In the genomic region with DNA sequence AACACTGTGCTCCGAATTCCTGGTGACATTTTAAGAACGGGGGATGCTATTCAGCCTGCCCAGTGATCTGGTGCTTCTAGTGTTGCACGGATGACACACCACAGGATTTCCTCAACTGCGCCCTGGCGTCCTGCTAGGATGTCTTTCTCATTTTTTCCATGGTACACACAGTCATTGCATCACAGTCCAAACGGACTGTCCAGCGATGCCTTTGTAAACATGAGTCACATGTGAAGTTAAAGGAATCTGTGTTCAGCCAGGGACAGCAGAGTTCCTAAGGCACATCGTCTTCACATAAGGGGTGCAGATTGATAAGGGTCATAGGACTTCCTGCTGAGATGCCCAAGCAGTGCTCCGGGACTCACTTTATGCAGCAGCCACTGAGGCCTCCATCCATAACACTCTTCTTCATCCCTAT, we compare ENCODE assay signal across 10 cellular contexts. TPM values are rescaled to one million over a fixed set of nuclear protein-coding genes. Genes with fewer than 3 reads are reported as not detected.
A peak's percentile ranks its signal among the peaks of the same experiment; 100 is the strongest.
DNase-seq lines count a peak whose midpoint lies in the region; ATAC-seq, FAIRE-seq and TF ChIP-seq lines count a peak whose summit lies in the region.
"Had no signal": no experiment of that assay in that cellular context is flagged by ENCODE, and none has a peak within 500 bp of the region (broad histone marks: within the 10 kb centered on the region; RNA-seq: fewer than 3 reads in every experiment).

No MANE protein-coding gene starts in this region.

- TF ChIP-seq POLR2A in A549 (IDR thresholded peaks at IDR 0.05; ENCODE audit: low read length) (no peak), HepG2 (IDR thresholded peaks at IDR 0.05; ENCODE audit: insufficient read depth in 1 of 2, low read depth in 2 of 2, low read length in 2 of 2) (no peak), GM12891 (IDR thresholded peaks at IDR 0.05; ENCODE audit: low read depth, low read length) (no peak)

- H3K36me3 Mint-ChIP-seq in HFFc6 (ENCODE audit: low read depth) = no peaks in the 10 kb centered on the region
- no peaks in the 10 kb centered on the region for H3K36me3 Mint-ChIP-seq in activated naive CD8-positive, alpha-beta T cell treated with anti-CD3 and anti-CD28 coated beads, Interleukin-2, amount 50 U/mL, for 24 hours (ENCODE audit: low read depth)
- H3K36me3 Mint-ChIP-seq in stimulated activated memory B cell treated with anti-CD40 and anti-IgM and Interleukin-4, amounts not matched to agents 10 μg/mL and 1 μg/mL and 100 μg/mL, for 72 hours = no peaks in the 10 kb centered on the region
- H3K36me3 Mint-ChIP-seq: CD4-positive, CD25-positive, alpha-beta regulatory T cell had no signal

- H3K79me2 ChIP-seq in HepG2 (ENCODE audit: insufficient read depth, low read length) = no peaks in the 10 kb centered on the region

- intact Hi-C loops in HepG2 (cut with micrococcal nuclease; ENCODE audit: unreplicated experiment) = loop anchor here (1.0 to 5.0 kb wide), 2 partner anchors 30 to 40 kb away; no protein-coding TSS in a partner anchor

- no peaks in the 10 kb centered on the region for H4K20me1 ChIP-seq in HepG2 (ENCODE audit: insufficient read depth, low read length)

- H3K4me3 Mint-ChIP-seq in HFFc6 = no peak overlapping the region
- no peak overlapping the region for H3K4me3 Mint-ChIP-seq in activated naive CD8-positive, alpha-beta T cell treated with anti-CD3 and anti-CD28 coated beads, Interleukin-2, amount 50 U/mL, for 24 hours
- no peak overlapping the region for H3K4me3 Mint-ChIP-seq in stimulated activated memory B cell treated with anti-CD40 and anti-IgM and Interleukin-4, amounts not matched to agents 10 μg/mL and 1 μg/mL and 100 μg/mL, for 72 hours
- H3K4me3 Mint-ChIP-seq: CD4-positive, CD25-positive, alpha-beta regulatory T cell had no signal

- H3K9me3 Mint-ChIP-seq in HFFc6 = no peaks in the 10 kb centered on the region
- H3K9me3 Mint-ChIP-seq in activated naive CD8-positive, alpha-beta T cell treated with anti-CD3 and anti-CD28 coated beads, Interleukin-2, amount 50 U/mL, for 24 hours = no peaks in the 10 kb centered on the region
- H3K9me3 Mint-ChIP-seq in stimulated activated memory B cell treated with anti-CD40 and anti-IgM and Interleukin-4, amounts not matched to agents 10 μg/mL and 1 μg/mL and 100 μg/mL, for 72 hours = no peaks in the 10 kb centered on the region

- CTCF ChIA-PET in A549 (lab: Yijun Ruan, JAX) = interaction anchor here (1.4 kb wide), 1 partner anchor 15 kb away, joined by 3 read pairs; no protein-coding TSS in a partner anchor
- CTCF ChIA-PET in HepG2 (lab: Yijun Ruan, JAX; ENCODE audit: low intra/inter-chr PET ratio, low total read pairs) = no interaction called here

- TF ChIP-seq CTCF in A549 (IDR thresholded peaks at IDR 0.05) (no peak), HFFc6 (IDR thresholded peaks at IDR 0.05) (no peak), astrocyte of the spinal cord (IDR thresholded peaks at IDR 0.05; ENCODE audit: low read depth, low read length) (no peak), HepG2 (CRISPR knock-in tag; IDR thresholded peaks at IDR 0.05) (peak; percentile 21; the same call in 1 of the 2 replicates)

- FAIRE-seq in A549 (lab: Jason Lieb, UNC) (no peak), HepG2 (lab: Jason Lieb, UNC) (peak; percentile 83), GM12891 (lab: Jason Lieb, UNC) (no peak)

- H3K4me1 Mint-ChIP-seq in HFFc6 (ENCODE audit: low read depth) = peaks cover 14% of the 10 kb centered on the region
- no peaks in the 10 kb centered on the region for H3K4me1 Mint-ChIP-seq in activated naive CD8-positive, alpha-beta T cell treated with anti-CD3 and anti-CD28 coated beads, Interleukin-2, amount 50 U/mL, for 24 hours
- H3K4me1 Mint-ChIP-seq in stimulated activated memory B cell treated with anti-CD40 and anti-IgM and Interleukin-4, amounts not matched to agents 10 μg/mL and 1 μg/mL and 100 μg/mL, for 72 hours = peaks cover 8% of the 10 kb centered on the region
- H3K4me1 Mint-ChIP-seq: CD4-positive, CD25-positive, alpha-beta regulatory T cell had no signal

- in situ Hi-C loops in astrocyte of the spinal cord (cut with HindIII; ENCODE audit: low sequenced_read_pairs) (no loop called here), HepG2 (cut with HindIII; ENCODE audit: extremely low pct_ligation_motif_present, low pct_unique_long_range_greater_than_20kb) (loop anchor here (25.0 kb wide), 1 partner anchor 320 kb away; no protein-coding TSS in a partner anchor)

- H3K4me3 ChIP-seq in A549 (no peak overlapping the region), astrocyte of the spinal cord (ENCODE audit: low read depth, low read length) (no peak overlapping the region), HepG2 (replicated peaks in 1 of 3; ENCODE audit: insufficient read depth in 1 of 3, low read depth in 2 of 3, low read length in 3 of 3) (peak overlapping the region; percentile 29 to 51 (median 32))

- H3K9me3 ChIP-seq in A549 = no peaks in the 10 kb centered on the region
- H3K9me3 ChIP-seq in HepG2 (ENCODE audit: low read length) = no peaks in the 10 kb centered on the region

- no peak overlapping the region for H3K9ac ChIP-seq in HepG2 (ENCODE audit: insufficient read depth, low read depth, low read length)

- POLR2A ChIA-PET in A549 (lab: Yijun Ruan, JAX) = interaction anchor here (1.1 kb wide), 1 partner anchor 9 kb away, joined by 3 read pairs; a partner anchor contains a TSS
- POLR2A ChIA-PET in HepG2 (lab: Yijun Ruan, JAX) = interaction anchor here (1.1 kb wide), 1 partner anchor 30 kb away, joined by 4 read pairs; no protein-coding TSS in a partner anchor

- WGBS in A549 (ENCODE audit: missing lambda C conversion rate) = 10% methylated on average over 9 of the region's 9 CpGs
- under 1% methylated on average over 9 of the region's 9 CpGs for WGBS in HepG2 (ENCODE audit: low lambda C conversion rate)

- ATAC-seq in A549 (peak; percentile 87 to 94), HepG2 (peak; percentile 89)
- ATAC-seq in activated naive CD8-positive, alpha-beta T cell treated with anti-CD3 and anti-CD28 coated beads, Interleukin-2, amount 50 U/mL, for 24 hours = no peak
- no peak for ATAC-seq in stimulated activated memory B cell treated with anti-CD40 and anti-IgM and Interleukin-4, amounts not matched to agents 10 μg/mL and 1 μg/mL and 100 μg/mL, for 72 hours

- H3K4me2 ChIP-seq in A549 (peak overlapping the region; percentile 57), HepG2 (ENCODE audit: low read depth, low read length) (peak overlapping the region; percentile 89)

- DNase-seq in A549 (ENCODE audit: low read depth in 1 of 2, low spot score in 1 of 2) (peak; percentile 55 to 81), HFFc6 (peak; percentile 77), astrocyte of the spinal cord (ENCODE audit: low read depth, low spot score) (peak; percentile 77), HepG2 (ENCODE audit: low spot score) (peak; percentile 92), D341Med (ENCODE audit: low spot score) (no peak), GM12891 (ENCODE audit: insufficient read length, low spot score) (no peak)
- no peak for DNase-seq in activated naive CD8-positive, alpha-beta T cell treated with anti-CD3 and anti-CD28 coated beads, Interleukin-2, amount 50 U/mL, for 24 hours
- DNase-seq: CD4-positive, CD25-positive, alpha-beta regulatory T cell; Karpas-422 had no signal

- H3K27ac ChIP-seq in A549 = peak overlapping the region; percentile 57 to 69; a peak in 5 of 6 replicates
- no peak overlapping the region for H3K27ac ChIP-seq in HepG2 (ENCODE audit: extremely low read length, insufficient read depth, low read length)

- TF ChIP-seq EP300 in A549 (IDR thresholded peaks at IDR 0.05) (0 out of 5 replicates have a peak, but pooled peaks of 1 of the 2 experiments have one; percentile 13), HepG2 (IDR thresholded peaks at IDR 0.05; ENCODE audit: low read depth in 2 of 2, low read length in 2 of 2) (peak; percentile 70 to 88; a peak in 3 of 4 replicates), HepG2 (CRISPR knock-in tag; IDR thresholded peaks at IDR 0.05; ENCODE audit: borderline replicate concordance) (peak; percentile 81)

- H3K4me1 ChIP-seq in A549 = peaks cover 26% of the 10 kb centered on the region
- H3K4me1 ChIP-seq in HepG2 (ENCODE audit: insufficient read depth, low read length) = peaks cover 51% of the 10 kb centered on the region

- no peaks in the 10 kb centered on the region; a peak in 2 of 5 replicates for H3K27me3 ChIP-seq in HepG2 (ENCODE audit: control insufficient read depth in 1 of 2, insufficient read depth in 2 of 2, low read length in 2 of 2)

- no peak; a peak in 1 of 5 replicates for TF ChIP-seq RAD21 in A549 (conservative IDR thresholded peaks at IDR 0.05 in 1 of 2, IDR thresholded peaks at IDR 0.05 in 1 of 2)
- no peak for TF ChIP-seq RAD21 in HepG2 (CRISPR knock-in tag; IDR thresholded peaks at IDR 0.05)

- peaks cover 17% of the 10 kb centered on the region for H3K27me3 Mint-ChIP-seq in HFFc6 (ENCODE audit: insufficient read depth)
- peaks cover 15% of the 10 kb centered on the region for H3K27me3 Mint-ChIP-seq in activated naive CD8-positive, alpha-beta T cell treated with anti-CD3 and anti-CD28 coated beads, Interleukin-2, amount 50 U/mL, for 24 hours
- H3K27me3 Mint-ChIP-seq in stimulated activated memory B cell treated with anti-CD40 and anti-IgM and Interleukin-4, amounts not matched to agents 10 μg/mL and 1 μg/mL and 100 μg/mL, for 72 hours = peaks cover 42% of the 10 kb centered on the region

- BruUV-seq in HepG2 (replicated peaks; lab: Mats Ljungman, UMichigan) = no TSS peak

- H3K27ac Mint-ChIP-seq in HFFc6 = no peak overlapping the region
- H3K27ac Mint-ChIP-seq in activated naive CD8-positive, alpha-beta T cell treated with anti-CD3 and anti-CD28 coated beads, Interleukin-2, amount 50 U/mL, for 24 hours = no peak overlapping the region
- no peak overlapping the region for H3K27ac Mint-ChIP-seq in stimulated activated memory B cell treated with anti-CD40 and anti-IgM and Interleukin-4, amounts not matched to agents 10 μg/mL and 1 μg/mL and 100 μg/mL, for 72 hours
- H3K27ac Mint-ChIP-seq: CD4-positive, CD25-positive, alpha-beta regulatory T cell had no signal

- H3K36me3 ChIP-seq in HepG2 (replicated peaks in 1 of 2; ENCODE audit: control insufficient read depth in 1 of 2, insufficient read depth in 2 of 2, low read length in 2 of 2) = no peaks in the 10 kb centered on the region

- H2AFZ ChIP-seq in HepG2 (ENCODE audit: low read length) = no peak overlapping the region

RNA-seq across cellular contexts. Expression of a gene that starts 9.3 kb away (rescaled TPM):
- polyA plus RNA-seq in A549 (2011; rRNA removed) (20.3 and 30.6 TPM in 2 replicates), A549 (2017; fragmentation: RNase III; extraction: RNeasy Plus Mini Kit Qiagen cat#74134 plus additional on column Dnase treatment) (8.5 to 8.9 TPM (median 8.6 TPM) in 3 replicates), HepG2 (2011; rRNA removed) (17.2 and 20.5 TPM in 2 replicates)
- polyA plus RNA-seq in A549 (2012; cell fraction: cytosol; rRNA removed) = 7.5 and 8.3 TPM in 2 replicates
- 9.8 and 15.0 TPM in 2 replicates for polyA plus RNA-seq in A549 (2012; cell fraction: nucleus; rRNA removed)
- 15.7 and 18.3 TPM in 2 replicates for polyA minus RNA-seq in A549 (2011; rRNA and poly(A)+ RNA removed)
- not detected for total RNA-seq in HFFc6 (2021; fragmentation: NEBNext Ultra II Directional; extraction: Animal tissue kit (Norgen Biotek cat#: 25700))
- total RNA-seq in HepG2 (2016; rRNA removed; fragmentation: Illumina TruSeq; extraction: Trizol) = 5.6 and 7.9 TPM in 2 replicates
- total RNA-seq in HepG2 (2016; cell fraction: cytosol; rRNA removed; fragmentation: Illumina TruSeq; extraction: Trizol; ENCODE audit: low read depth) = 1.3 TPM in 2 replicates
- total RNA-seq in HepG2 (2016; cell fraction: insoluble cytoplasmic fraction; rRNA removed; fragmentation: Illumina TruSeq; extraction: Trizol) = 5.7 and 6.8 TPM in 2 replicates
- 3.7 and 4.9 TPM in 2 replicates for total RNA-seq in HepG2 (2016; cell fraction: membrane; rRNA removed; fragmentation: Illumina TruSeq; extraction: Trizol)
- 4.9 and 6.4 TPM in 2 replicates for total RNA-seq in HepG2 (2016; cell fraction: nucleus; rRNA removed; fragmentation: Illumina TruSeq; extraction: Trizol)
- 9.8 and 14.5 TPM in 2 replicates for polyA plus RNA-seq in HepG2 (2011; cell fraction: cytosol; rRNA removed)
- 18.5 and 18.8 TPM in 2 replicates for polyA plus RNA-seq in HepG2 (2011; cell fraction: nucleus; rRNA removed)
- 6.4 and 8.5 TPM in 2 replicates for polyA plus RNA-seq in HepG2 (2012)
- polyA plus RNA-seq in HepG2 (2016; cell fraction: cytosol; fragmentation: Illumina TruSeq; extraction: Trizol; ENCODE audit: low read depth) = 0.68 and 1.0 TPM in 2 replicates
- polyA plus RNA-seq in HepG2 (2016; cell fraction: insoluble cytoplasmic fraction; fragmentation: Illumina TruSeq; extraction: Trizol; ENCODE audit: low read depth) = 6.0 and 7.7 TPM in 2 replicates
- 1.8 and 2.7 TPM in 2 replicates for polyA plus RNA-seq in HepG2 (2016; cell fraction: membrane; fragmentation: Illumina TruSeq; extraction: Trizol; ENCODE audit: low read depth)
- polyA plus RNA-seq in HepG2 (2016; cell fraction: nucleus; fragmentation: Illumina TruSeq; extraction: Trizol; ENCODE audit: insufficient read depth, low read depth) = 9.2 and 9.7 TPM in 2 replicates
- polyA minus RNA-seq in HepG2 (2011; rRNA and poly(A)+ RNA removed; ENCODE audit: low replicate concordance) = 11.9 and 17.0 TPM in 2 replicates
- 7.4 and 10.0 TPM in 2 replicates for polyA minus RNA-seq in HepG2 (2011; cell fraction: cytosol; rRNA and poly(A)+ RNA removed)
- 18.0 and 21.4 TPM in 2 replicates for polyA minus RNA-seq in HepG2 (2011; cell fraction: nucleus; rRNA and poly(A)+ RNA removed)
- 0.46 TPM for polyA plus RNA-seq in GM12891 (2012; ENCODE audit: low read depth, missing spikeins)

Comparison
In these comparisons a context has a peak if more than half of its experiments do, and no peak if none do; other contexts are left out.
1. ATAC-seq: peak in A549 (2 of 2) and HepG2 (single experiment); none in activated naive CD8-positive, alpha-beta T cell treated with anti-CD3 and anti-CD28 coated beads, Interleukin-2, amount 50 U/mL, for 24 hours (single experiment) and stimulated activated memory B cell treated with anti-CD40 and anti-IgM and Interleukin-4, amounts not matched to agents 10 μg/mL and 1 μg/mL and 100 μg/mL, for 72 hours (single experiment).
2. DNase-seq: peak in A549 (2 of 2), HFFc6 (single experiment), astrocyte of the spinal cord (single experiment) and HepG2 (single experiment); none in activated naive CD8-positive, alpha-beta T cell treated with anti-CD3 and anti-CD28 coated beads, Interleukin-2, amount 50 U/mL, for 24 hours (single experiment), D341Med (single experiment) and GM12891 (single experiment).
3. H3K4me3 ChIP-seq: peak in HepG2 (3 of 3); none in A549 (single experiment) and astrocyte of the spinal cord (single experiment).